Comparison of ENCODE assay signal across 1 cellular context in genomic region chr6:33248932-33249731, GRCh38.
TF ChIP-seq lines count a peak whose summit lies in the region.

No MANE protein-coding gene starts in this region.

TF ChIP-seq in HepG2, 621 proteins besides CTCF, POLR2A, EP300 and RAD21 (continued from another document and continues in another):
- 0 out of 2 replicates have a peak, but pooled peaks have one; percentile 64 for TF ChIP-seq TP53 (CRISPR knock-in tag; conservative IDR thresholded peaks at IDR 0.05)
- no peak; the same call in 1 of the 2 replicates for TF ChIP-seq HMGXB3 (CRISPR knock-in tag; IDR thresholded peaks at IDR 0.05; ENCODE audit: borderline replicate concordance)
- no peak; the same call in 1 of the 2 replicates for TF ChIP-seq KDM4B (CRISPR knock-in tag; IDR thresholded peaks at IDR 0.05)
- no peak for TF ChIP-seq ZNF326 (CRISPR knock-in tag; IDR thresholded peaks at IDR 0.05; ENCODE audit: borderline replicate concordance)
- TF ChIP-seq GZF1 (CRISPR knock-in tag; IDR thresholded peaks at IDR 0.05), result peak; percentile 49
- no peak; the same call in none of the 2 replicates for TF ChIP-seq HES4 (CRISPR knock-in tag; IDR thresholded peaks at IDR 0.05; ENCODE audit: borderline replicate concordance)
- peak; percentile 85 for TF ChIP-seq MEIS1 (CRISPR knock-in tag; IDR thresholded peaks at IDR 0.05; ENCODE audit: borderline replicate concordance)
- no peak for TF ChIP-seq CHCHD3 (CRISPR knock-in tag; IDR thresholded peaks at IDR 0.05)
- TF ChIP-seq USF2 (IDR thresholded peaks at IDR 0.05; ENCODE audit: low read depth, low read length), result no peak
- TF ChIP-seq USF2 (CRISPR knock-in tag; IDR thresholded peaks at IDR 0.05; ENCODE audit: borderline replicate concordance), result peak; percentile 24; the same call in 1 of the 2 replicates
- TF ChIP-seq FOXJ3 (CRISPR knock-in tag; IDR thresholded peaks at IDR 0.05; ENCODE audit: borderline replicate concordance), result no peak
- TF ChIP-seq MAFK (conservative IDR thresholded peaks at IDR 0.05 in 1 of 2, IDR thresholded peaks at IDR 0.05 in 1 of 2; ENCODE audit: low read length in 2 of 2), result peak; percentile 45 to 56
- peak; percentile 79; the same call in 1 of the 2 replicates for TF ChIP-seq ZNF720 (CRISPR knock-in tag; IDR thresholded peaks at IDR 0.05)
- TF ChIP-seq ZNF687 (CRISPR knock-in tag; IDR thresholded peaks at IDR 0.05), result peak; percentile 91
- TF ChIP-seq GTF3A (CRISPR knock-in tag; conservative IDR thresholded peaks at IDR 0.05), result no peak
- no peak for TF ChIP-seq TRIM24 (CRISPR knock-in tag; IDR thresholded peaks at IDR 0.05)
- TF ChIP-seq SPEN (CRISPR knock-in tag; IDR thresholded peaks at IDR 0.05; ENCODE audit: low read depth), result peak; percentile 86; the same call in 1 of the 2 replicates
- TF ChIP-seq HOMEZ (CRISPR knock-in tag; IDR thresholded peaks at IDR 0.05; ENCODE audit: low read depth), result peak; percentile 13; the same call in 1 of the 2 replicates
- peak; percentile 45 for TF ChIP-seq NCOA2 (CRISPR knock-in tag; IDR thresholded peaks at IDR 0.05)
- TF ChIP-seq MXD1 (CRISPR knock-in tag; IDR thresholded peaks at IDR 0.05), result no peak; the same call in 1 of the 2 replicates
- TF ChIP-seq MIXL1 (CRISPR knock-in tag; IDR thresholded peaks at IDR 0.05), result peak; percentile 91
- TF ChIP-seq PHF20 (CRISPR knock-in tag; IDR thresholded peaks at IDR 0.05), result peak; percentile 77; the same call in 1 of the 2 replicates
- TF ChIP-seq SRSF4 (IDR thresholded peaks at IDR 0.05; ENCODE audit: low read depth, low read length, poor library complexity, severe bottlenecking), result peak; percentile 67
- peak; percentile 85 for TF ChIP-seq ASH2L (IDR thresholded peaks at IDR 0.05; ENCODE audit: insufficient read length, low read depth, low read length)
- peak; percentile 61; the same call in 1 of the 2 replicates for TF ChIP-seq SIN3A (IDR thresholded peaks at IDR 0.05; ENCODE audit: borderline replicate concordance, low read depth, low read length)
- 0 out of 2 replicates have a peak, but pooled peaks have one; percentile 66 for TF ChIP-seq SNAPC4 (CRISPR knock-in tag; IDR thresholded peaks at IDR 0.05)
- TF ChIP-seq ZNF878 (CRISPR knock-in tag; IDR thresholded peaks at IDR 0.05), result no peak
- peak; percentile 51 for TF ChIP-seq MXD3 (CRISPR knock-in tag; IDR thresholded peaks at IDR 0.05)
- TF ChIP-seq THAP11 (CRISPR knock-in tag; IDR thresholded peaks at IDR 0.05), result peak; percentile 76
- peak; percentile 93 for TF ChIP-seq HNF4A (CRISPR knock-in tag; IDR thresholded peaks at IDR 0.05)
- TF ChIP-seq KLF9 (CRISPR knock-in tag; IDR thresholded peaks at IDR 0.05; ENCODE audit: low read depth), result no peak
- TF ChIP-seq SMARCC2 (IDR thresholded peaks at IDR 0.05), result no peak
- TF ChIP-seq YEATS2 (CRISPR knock-in tag; IDR thresholded peaks at IDR 0.05; ENCODE audit: borderline replicate concordance), result peak; percentile 81; the same call in 1 of the 2 replicates
- TF ChIP-seq SMC3 (IDR thresholded peaks at IDR 0.05; ENCODE audit: low read length), result no peak
- TF ChIP-seq KDM6A (CRISPR knock-in tag; IDR thresholded peaks at IDR 0.05; ENCODE audit: low read depth), result no peak; the same call in none of the 2 replicates
- TF ChIP-seq ZNF343 (CRISPR knock-in tag; IDR thresholded peaks at IDR 0.05), result peak; percentile 70; the same call in 1 of the 2 replicates
- no peak for TF ChIP-seq MTERF4 (CRISPR knock-in tag; IDR thresholded peaks at IDR 0.05)
- no peak for TF ChIP-seq PPARG (CRISPR knock-in tag; conservative IDR thresholded peaks at IDR 0.05)
- no peak for TF ChIP-seq ARNT (IDR thresholded peaks at IDR 0.05)
- TF ChIP-seq NFYC (CRISPR knock-in tag; IDR thresholded peaks at IDR 0.05), result peak; percentile 91
- TF ChIP-seq DNMT3B (CRISPR knock-in tag; conservative IDR thresholded peaks at IDR 0.05), result peak; percentile 65
- TF ChIP-seq KAT2B (IDR thresholded peaks at IDR 0.05; ENCODE audit: borderline replicate concordance, low read depth, low read length), result no peak
- TF ChIP-seq GLI4 (CRISPR knock-in tag; IDR thresholded peaks at IDR 0.05; ENCODE audit: borderline replicate concordance), result no peak
- peak; percentile 45; the same call in 1 of the 2 replicates for TF ChIP-seq NR0B2 (CRISPR knock-in tag; IDR thresholded peaks at IDR 0.05)
- no peak for TF ChIP-seq ZNF562 (CRISPR knock-in tag; IDR thresholded peaks at IDR 0.05; ENCODE audit: borderline replicate concordance)
